Comparison of ENCODE assay signal across 8 cellular contexts in genomic region chr20:45416917-45417316, GRCh38. TPM values are rescaled to one million over a fixed set of nuclear protein-coding genes. Genes with fewer than 3 reads are reported as not detected.
DNase-seq lines count a peak whose midpoint lies in the region; ATAC-seq and TF ChIP-seq lines count a peak whose summit lies in the region.

No MANE protein-coding gene starts in this region.

- TF ChIP-seq EP300 in tibial nerve (IDR thresholded peaks at IDR 0.05): no peak

- CTCF ChIA-PET in activated naive CD4-positive, alpha-beta T cell treated with anti-CD3 and anti-CD28 coated beads, Interleukin-2, amount 10 ng/mL, durations not matched to agents 7 days and 5 days (lab: Charles Lee): interaction anchor here (1.7 to 2.3 kb wide), 4 partner anchors 16 to 54 kb away, joined by 3 to 17 read pairs (median 6); partner anchors contain the start of gene SYS1

- H3K27me3 Mint-ChIP-seq in activated naive CD4-positive, alpha-beta T cell treated with anti-CD3 and anti-CD28 coated beads, Interleukin-2, amount 10 ng/mL, durations not matched to agents 7 days and 5 days: peaks cover 3% of the 10 kb centered on the region
- no peaks in the 10 kb centered on the region for H3K27me3 Mint-ChIP-seq in activated naive CD8-positive, alpha-beta T cell treated with anti-CD3 and anti-CD28 coated beads for 36 hours

- TF ChIP-seq CTCF in left lung (IDR thresholded peaks at IDR 0.05) (no peak), tibial nerve (IDR thresholded peaks at IDR 0.05) (no peak)

- no peaks in the 10 kb centered on the region for H3K9me3 ChIP-seq in left lung
- H3K9me3 ChIP-seq in tibial nerve: no peaks in the 10 kb centered on the region

- H3K9me3 Mint-ChIP-seq in activated naive CD4-positive, alpha-beta T cell treated with anti-CD3 and anti-CD28 coated beads, Interleukin-2, amount 10 ng/mL, durations not matched to agents 7 days and 5 days: no peaks in the 10 kb centered on the region
- no peaks in the 10 kb centered on the region for H3K9me3 Mint-ChIP-seq in activated naive CD4-positive, alpha-beta T cell treated with anti-CD3 and anti-CD28 coated beads, Interleukin-2, amount 50 U/mL, for 72 hours
- H3K9me3 Mint-ChIP-seq in activated naive CD8-positive, alpha-beta T cell treated with anti-CD3 and anti-CD28 coated beads for 36 hours: no peaks in the 10 kb centered on the region

- H3K4me3 Mint-ChIP-seq in activated naive CD4-positive, alpha-beta T cell treated with anti-CD3 and anti-CD28 coated beads, Interleukin-2, amount 10 ng/mL, durations not matched to agents 7 days and 5 days: peak overlapping the region; percentile 92
- peak overlapping the region; percentile 89 for H3K4me3 Mint-ChIP-seq in activated naive CD8-positive, alpha-beta T cell treated with anti-CD3 and anti-CD28 coated beads for 36 hours

- intact Hi-C loops in left lung (cut with DNase I): no loop called here

- no peak for TF ChIP-seq POLR2A in tibial nerve (IDR thresholded peaks at IDR 0.05)

- no peak for DNase-seq in activated naive CD4-positive, alpha-beta T cell treated with anti-CD3 and anti-CD28 coated beads, Interleukin-2, amount 10 ng/mL, durations not matched to agents 7 days and 5 days
- DNase-seq in activated naive CD4-positive, alpha-beta T cell treated with anti-CD3 and anti-CD28 coated beads, Interleukin-2, amount 50 U/mL, for 72 hours (ENCODE audit: low spot score in 2 of 2): no peak
- no peak for DNase-seq in activated naive CD8-positive, alpha-beta T cell treated with anti-CD3 and anti-CD28 coated beads for 36 hours
- no peak for DNase-seq in left lung
- DNase-seq in tibial nerve (ENCODE audit: low spot score in 2 of 2): no peak
- no peak for DNase-seq in germinal center (ENCODE audit: low spot score)
- DNase-seq in anterior cingulate cortex (lab: John Stamatoyannopoulos, UW): no peak
- no peak for DNase-seq in NCI-H146 treated with DMSO at 0.1 percent for 48 hours (lab: John Stamatoyannopoulos, UW; ENCODE audit: unreplicated experiment)

- no peak for ATAC-seq in activated naive CD4-positive, alpha-beta T cell treated with anti-CD3 and anti-CD28 coated beads, Interleukin-2, amount 50 U/mL, for 72 hours
- no peak for ATAC-seq in left lung

- H3K36me3 Mint-ChIP-seq in activated naive CD4-positive, alpha-beta T cell treated with anti-CD3 and anti-CD28 coated beads, Interleukin-2, amount 10 ng/mL, durations not matched to agents 7 days and 5 days: peaks cover 28% of the 10 kb centered on the region
- peaks cover 8 to 15% of the 10 kb centered on the region in 2 donors for H3K36me3 Mint-ChIP-seq in activated naive CD4-positive, alpha-beta T cell treated with anti-CD3 and anti-CD28 coated beads, Interleukin-2, amount 50 U/mL, for 72 hours
- peaks cover 19% of the 10 kb centered on the region for H3K36me3 Mint-ChIP-seq in activated naive CD8-positive, alpha-beta T cell treated with anti-CD3 and anti-CD28 coated beads for 36 hours

- peaks cover 34% of the 10 kb centered on the region for H3K4me1 Mint-ChIP-seq in activated naive CD4-positive, alpha-beta T cell treated with anti-CD3 and anti-CD28 coated beads, Interleukin-2, amount 10 ng/mL, durations not matched to agents 7 days and 5 days
- H3K4me1 Mint-ChIP-seq in activated naive CD8-positive, alpha-beta T cell treated with anti-CD3 and anti-CD28 coated beads for 36 hours: peaks cover 28% of the 10 kb centered on the region

- H3K4me3 ChIP-seq in left lung: peak overlapping the region; percentile 74 to 80
- H3K4me3 ChIP-seq in tibial nerve: peak overlapping the region; percentile 63 to 95 (median 89)

- H3K27me3 ChIP-seq in left lung: no peaks in the 10 kb centered on the region
- H3K27me3 ChIP-seq in tibial nerve: no peaks in the 10 kb centered on the region

- peaks cover 0 to 38% of the 10 kb centered on the region in 2 donors for H3K36me3 ChIP-seq in left lung
- peaks cover 0 to 41% (median 17%) of the 10 kb centered on the region in 3 donors for H3K36me3 ChIP-seq in tibial nerve

- peaks cover 14 to 42% of the 10 kb centered on the region in 2 donors for H3K4me1 ChIP-seq in left lung
- H3K4me1 ChIP-seq in tibial nerve: peaks cover 0 to 41% (median 11%) of the 10 kb centered on the region in 4 donors

- peak overlapping the region; percentile 91 for H3K27ac Mint-ChIP-seq in activated naive CD4-positive, alpha-beta T cell treated with anti-CD3 and anti-CD28 coated beads, Interleukin-2, amount 10 ng/mL, durations not matched to agents 7 days and 5 days
- peak overlapping the region in 1 of 2 donors; percentile 97 for H3K27ac Mint-ChIP-seq in activated naive CD4-positive, alpha-beta T cell treated with anti-CD3 and anti-CD28 coated beads, Interleukin-2, amount 50 U/mL, for 72 hours
- peak overlapping the region; percentile 92 for H3K27ac Mint-ChIP-seq in activated naive CD8-positive, alpha-beta T cell treated with anti-CD3 and anti-CD28 coated beads for 36 hours

- 66 to 80% methylated on average over 2 of the region's 2 CpGs for WGBS in tibial nerve, 2 donors

- H3K27ac ChIP-seq in left lung (no peak overlapping the region), tibial nerve (no peak overlapping the region)

RNA-seq across cellular contexts. Expression of gene PIGT, which starts 1.0 kb away (rescaled TPM):
- total RNA-seq in activated naive CD4-positive, alpha-beta T cell treated with anti-CD3 and anti-CD28 coated beads, Interleukin-2, amount 50 U/mL, for 72 hours: 10 to 100 TPM; 45.0 to 59.1 TPM
- 10 to 100 TPM; 48.0 to 55.4 TPM for total RNA-seq in activated naive CD8-positive, alpha-beta T cell treated with anti-CD3 and anti-CD28 coated beads for 36 hours
- total RNA-seq in left lung (10 to 100 TPM; 85.7 to 90.9 TPM), tibial nerve (10 to 100 TPM; 54.6 to 82.8 (median 69.7) TPM)

RNA-seq across cellular contexts. Expression of gene DBNDD2, which starts 8.8 kb away (rescaled TPM):
- 10 to 100 TPM; 22.7 to 50.9 TPM for total RNA-seq in activated naive CD4-positive, alpha-beta T cell treated with anti-CD3 and anti-CD28 coated beads, Interleukin-2, amount 50 U/mL, for 72 hours
- total RNA-seq in activated naive CD8-positive, alpha-beta T cell treated with anti-CD3 and anti-CD28 coated beads for 36 hours: 10 to 100 TPM; 18.1 to 20.1 TPM
- total RNA-seq in left lung (10 to 100 TPM; 53.1 to 66.4 TPM), tibial nerve (10 to 100 TPM; 36.3 to 63.3 (median 51.1) TPM)

RNA-seq across cellular contexts. Expression of gene TP53TG5, which starts 38.8 kb away (rescaled TPM):
- total RNA-seq in activated naive CD4-positive, alpha-beta T cell treated with anti-CD3 and anti-CD28 coated beads, Interleukin-2, amount 50 U/mL, for 72 hours: under 1 TPM; 0.16 to 0.45 TPM
- total RNA-seq in activated naive CD8-positive, alpha-beta T cell treated with anti-CD3 and anti-CD28 coated beads for 36 hours: under 1 TPM; 0.40 to 0.41 TPM
- under 1 TPM in 1 of 2 donors, not detected in 1; 0.44 TPM for total RNA-seq in left lung
- not detected for total RNA-seq in tibial nerve

RNA-seq across cellular contexts. Expression of gene WFDC2, which starts 52.6 kb away (rescaled TPM):
- total RNA-seq in activated naive CD4-positive, alpha-beta T cell treated with anti-CD3 and anti-CD28 coated beads, Interleukin-2, amount 50 U/mL, for 72 hours: 1 to 10 TPM; 1.2 to 2.5 TPM
- under 1 TPM in 1 of 2 experiments, not detected in 1; 0.98 TPM for total RNA-seq in activated naive CD8-positive, alpha-beta T cell treated with anti-CD3 and anti-CD28 coated beads for 36 hours
- total RNA-seq in left lung: 100 to 1,000 TPM; 232 to 258 TPM
- total RNA-seq in tibial nerve: 1 to 10 TPM in 1 of 4 donors, under 1 TPM in 1, not detected in 2; 0.84 to 3.5 TPM

RNA-seq across cellular contexts. Expression of gene SYS1, which starts 54.0 kb away (rescaled TPM):
- 10 to 100 TPM; 28.0 to 33.3 TPM for total RNA-seq in activated naive CD4-positive, alpha-beta T cell treated with anti-CD3 and anti-CD28 coated beads, Interleukin-2, amount 50 U/mL, for 72 hours
- 10 to 100 TPM; 21.5 to 26.6 TPM for total RNA-seq in activated naive CD8-positive, alpha-beta T cell treated with anti-CD3 and anti-CD28 coated beads for 36 hours
- total RNA-seq in left lung: 10 to 100 TPM; 44.3 to 48.8 TPM
- total RNA-seq in tibial nerve: 10 to 100 TPM; 19.2 to 35.6 (median 25.2) TPM
